Comparison of ENCODE assay signal across 2 cellular contexts in the genomic region with DNA sequence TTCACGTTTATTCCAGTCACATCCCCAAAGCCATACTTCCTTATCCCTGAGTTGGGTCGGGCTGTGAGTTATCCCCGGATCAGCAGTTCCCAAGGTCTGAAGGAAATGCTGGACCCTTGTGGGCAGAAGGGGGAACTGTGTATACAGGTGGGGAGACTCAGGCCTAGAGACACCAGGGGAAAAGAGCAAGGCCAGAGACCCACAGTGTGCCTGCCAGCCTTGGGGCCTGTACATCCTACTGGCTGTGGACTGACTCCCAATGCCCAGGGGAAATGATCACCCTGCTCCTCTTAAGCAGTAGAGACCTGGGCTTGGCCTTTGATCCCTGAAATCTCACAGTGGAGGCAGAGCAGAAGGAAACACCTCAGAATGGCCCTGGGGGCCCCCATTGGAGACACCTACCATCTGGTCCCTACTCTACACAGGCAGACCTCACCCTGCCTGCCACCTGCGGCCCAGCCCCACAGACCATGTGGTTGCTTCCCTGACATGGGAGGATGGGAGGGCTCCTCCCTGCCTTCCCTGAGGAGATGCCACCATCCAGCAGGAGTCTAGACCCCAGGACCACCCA.
TF ChIP-seq lines count a peak whose summit lies in the region.

No MANE protein-coding gene starts in this region.

TF ChIP-seq in GM23338, 12 proteins besides CTCF, POLR2A, EP300 and RAD21 (continued from another document):
- TF ChIP-seq, protein P1, sequence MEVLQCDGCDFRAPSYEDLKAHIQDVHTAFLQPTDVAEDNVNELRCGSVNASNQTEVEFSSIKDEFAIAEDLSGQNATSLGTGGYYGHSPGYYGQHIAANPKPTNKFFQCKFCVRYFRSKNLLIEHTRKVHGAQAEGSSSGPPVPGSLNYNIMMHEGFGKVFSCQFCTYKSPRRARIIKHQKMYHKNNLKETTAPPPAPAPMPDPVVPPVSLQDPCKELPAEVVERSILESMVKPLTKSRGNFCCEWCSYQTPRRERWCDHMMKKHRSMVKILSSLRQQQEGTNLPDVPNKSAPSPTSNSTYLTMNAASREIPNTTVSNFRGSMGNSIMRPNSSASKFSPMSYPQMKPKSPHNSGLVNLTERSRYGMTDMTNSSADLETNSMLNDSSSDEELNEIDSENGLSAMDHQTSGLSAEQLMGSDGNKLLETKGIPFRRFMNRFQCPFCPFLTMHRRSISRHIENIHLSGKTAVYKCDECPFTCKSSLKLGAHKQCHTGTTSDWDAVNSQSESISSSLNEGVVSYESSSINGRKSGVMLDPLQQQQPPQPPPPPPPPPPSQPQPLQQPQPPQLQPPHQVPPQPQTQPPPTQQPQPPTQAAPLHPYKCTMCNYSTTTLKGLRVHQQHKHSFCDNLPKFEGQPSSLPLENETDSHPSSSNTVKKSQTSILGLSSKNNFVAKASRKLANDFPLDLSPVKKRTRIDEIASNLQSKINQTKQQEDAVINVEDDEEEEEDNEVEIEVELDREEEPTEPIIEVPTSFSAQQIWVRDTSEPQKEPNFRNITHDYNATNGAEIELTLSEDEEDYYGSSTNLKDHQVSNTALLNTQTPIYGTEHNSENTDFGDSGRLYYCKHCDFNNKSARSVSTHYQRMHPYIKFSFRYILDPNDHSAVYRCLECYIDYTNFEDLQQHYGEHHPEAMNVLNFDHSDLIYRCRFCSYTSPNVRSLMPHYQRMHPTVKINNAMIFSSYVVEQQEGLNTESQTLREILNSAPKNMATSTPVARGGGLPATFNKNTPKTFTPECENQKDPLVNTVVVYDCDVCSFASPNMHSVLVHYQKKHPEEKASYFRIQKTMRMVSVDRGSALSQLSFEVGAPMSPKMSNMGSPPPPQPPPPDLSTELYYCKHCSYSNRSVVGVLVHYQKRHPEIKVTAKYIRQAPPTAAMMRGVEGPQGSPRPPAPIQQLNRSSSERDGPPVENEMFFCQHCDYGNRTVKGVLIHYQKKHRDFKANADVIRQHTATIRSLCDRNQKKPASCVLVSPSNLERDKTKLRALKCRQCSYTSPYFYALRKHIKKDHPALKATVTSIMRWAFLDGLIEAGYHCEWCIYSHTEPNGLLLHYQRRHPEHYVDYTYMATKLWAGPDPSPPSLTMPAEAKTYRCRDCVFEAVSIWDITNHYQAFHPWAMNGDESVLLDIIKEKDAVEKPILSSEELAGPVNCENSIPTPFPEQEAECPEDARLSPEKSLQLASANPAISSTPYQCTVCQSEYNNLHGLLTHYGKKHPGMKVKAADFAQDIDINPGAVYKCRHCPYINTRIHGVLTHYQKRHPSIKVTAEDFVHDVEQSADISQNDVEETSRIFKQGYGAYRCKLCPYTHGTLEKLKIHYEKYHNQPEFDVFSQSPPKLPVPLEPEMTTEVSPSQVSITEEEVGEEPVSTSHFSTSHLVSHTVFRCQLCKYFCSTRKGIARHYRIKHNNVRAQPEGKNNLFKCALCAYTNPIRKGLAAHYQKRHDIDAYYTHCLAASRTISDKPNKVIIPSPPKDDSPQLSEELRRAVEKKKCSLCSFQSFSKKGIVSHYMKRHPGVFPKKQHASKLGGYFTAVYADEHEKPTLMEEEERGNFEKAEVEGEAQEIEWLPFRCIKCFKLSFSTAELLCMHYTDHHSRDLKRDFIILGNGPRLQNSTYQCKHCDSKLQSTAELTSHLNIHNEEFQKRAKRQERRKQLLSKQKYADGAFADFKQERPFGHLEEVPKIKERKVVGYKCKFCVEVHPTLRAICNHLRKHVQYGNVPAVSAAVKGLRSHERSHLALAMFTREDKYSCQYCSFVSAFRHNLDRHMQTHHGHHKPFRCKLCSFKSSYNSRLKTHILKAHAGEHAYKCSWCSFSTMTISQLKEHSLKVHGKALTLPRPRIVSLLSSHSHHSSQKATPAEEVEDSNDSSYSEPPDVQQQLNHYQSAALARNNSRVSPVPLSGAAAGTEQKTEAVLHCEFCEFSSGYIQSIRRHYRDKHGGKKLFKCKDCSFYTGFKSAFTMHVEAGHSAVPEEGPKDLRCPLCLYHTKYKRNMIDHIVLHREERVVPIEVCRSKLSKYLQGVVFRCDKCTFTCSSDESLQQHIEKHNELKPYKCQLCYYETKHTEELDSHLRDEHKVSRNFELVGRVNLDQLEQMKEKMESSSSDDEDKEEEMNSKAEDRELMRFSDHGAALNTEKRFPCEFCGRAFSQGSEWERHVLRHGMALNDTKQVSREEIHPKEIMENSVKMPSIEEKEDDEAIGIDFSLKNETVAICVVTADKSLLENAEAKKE (CRISPR knock-in tag; IDR thresholded peaks at IDR 0.05): no peak
- no peak for TF ChIP-seq ZNF331 (CRISPR knock-in tag; IDR thresholded peaks at IDR 0.05; ENCODE audit: low read depth)
- TF ChIP-seq, protein P2, sequence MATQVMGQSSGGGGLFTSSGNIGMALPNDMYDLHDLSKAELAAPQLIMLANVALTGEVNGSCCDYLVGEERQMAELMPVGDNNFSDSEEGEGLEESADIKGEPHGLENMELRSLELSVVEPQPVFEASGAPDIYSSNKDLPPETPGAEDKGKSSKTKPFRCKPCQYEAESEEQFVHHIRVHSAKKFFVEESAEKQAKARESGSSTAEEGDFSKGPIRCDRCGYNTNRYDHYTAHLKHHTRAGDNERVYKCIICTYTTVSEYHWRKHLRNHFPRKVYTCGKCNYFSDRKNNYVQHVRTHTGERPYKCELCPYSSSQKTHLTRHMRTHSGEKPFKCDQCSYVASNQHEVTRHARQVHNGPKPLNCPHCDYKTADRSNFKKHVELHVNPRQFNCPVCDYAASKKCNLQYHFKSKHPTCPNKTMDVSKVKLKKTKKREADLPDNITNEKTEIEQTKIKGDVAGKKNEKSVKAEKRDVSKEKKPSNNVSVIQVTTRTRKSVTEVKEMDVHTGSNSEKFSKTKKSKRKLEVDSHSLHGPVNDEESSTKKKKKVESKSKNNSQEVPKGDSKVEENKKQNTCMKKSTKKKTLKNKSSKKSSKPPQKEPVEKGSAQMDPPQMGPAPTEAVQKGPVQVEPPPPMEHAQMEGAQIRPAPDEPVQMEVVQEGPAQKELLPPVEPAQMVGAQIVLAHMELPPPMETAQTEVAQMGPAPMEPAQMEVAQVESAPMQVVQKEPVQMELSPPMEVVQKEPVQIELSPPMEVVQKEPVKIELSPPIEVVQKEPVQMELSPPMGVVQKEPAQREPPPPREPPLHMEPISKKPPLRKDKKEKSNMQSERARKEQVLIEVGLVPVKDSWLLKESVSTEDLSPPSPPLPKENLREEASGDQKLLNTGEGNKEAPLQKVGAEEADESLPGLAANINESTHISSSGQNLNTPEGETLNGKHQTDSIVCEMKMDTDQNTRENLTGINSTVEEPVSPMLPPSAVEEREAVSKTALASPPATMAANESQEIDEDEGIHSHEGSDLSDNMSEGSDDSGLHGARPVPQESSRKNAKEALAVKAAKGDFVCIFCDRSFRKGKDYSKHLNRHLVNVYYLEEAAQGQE (IDR thresholded peaks at IDR 0.05; ENCODE audit: unreplicated experiment): no peak
- TF ChIP-seq EZH2phosphoT487 (IDR thresholded peaks at IDR 0.05; ENCODE audit: unreplicated experiment): no peak

TF ChIP-seq in WTC11, 78 proteins besides CTCF, POLR2A, EP300 and RAD21 (continued from another document):
- TF ChIP-seq, protein P3, sequence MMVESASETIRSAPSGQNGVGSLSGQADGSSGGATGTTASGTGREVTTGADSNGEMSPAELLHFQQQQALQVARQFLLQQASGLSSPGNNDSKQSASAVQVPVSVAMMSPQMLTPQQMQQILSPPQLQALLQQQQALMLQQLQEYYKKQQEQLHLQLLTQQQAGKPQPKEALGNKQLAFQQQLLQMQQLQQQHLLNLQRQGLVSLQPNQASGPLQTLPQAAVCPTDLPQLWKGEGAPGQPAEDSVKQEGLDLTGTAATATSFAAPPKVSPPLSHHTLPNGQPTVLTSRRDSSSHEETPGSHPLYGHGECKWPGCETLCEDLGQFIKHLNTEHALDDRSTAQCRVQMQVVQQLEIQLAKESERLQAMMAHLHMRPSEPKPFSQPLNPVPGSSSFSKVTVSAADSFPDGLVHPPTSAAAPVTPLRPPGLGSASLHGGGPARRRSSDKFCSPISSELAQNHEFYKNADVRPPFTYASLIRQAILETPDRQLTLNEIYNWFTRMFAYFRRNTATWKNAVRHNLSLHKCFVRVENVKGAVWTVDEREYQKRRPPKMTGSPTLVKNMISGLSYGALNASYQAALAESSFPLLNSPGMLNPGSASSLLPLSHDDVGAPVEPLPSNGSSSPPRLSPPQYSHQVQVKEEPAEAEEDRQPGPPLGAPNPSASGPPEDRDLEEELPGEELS (CRISPR knock-in tag; IDR thresholded peaks at IDR 0.05): no peak
- TF ChIP-seq IRF2 (CRISPR knock-in tag; IDR thresholded peaks at IDR 0.05; ENCODE audit: borderline replicate concordance, low read depth): no peak
TF ChIP-seq in WTC11: peak in this region for 0.
